ENCODE assay signal across 29 cellular contexts in the genomic region with DNA sequence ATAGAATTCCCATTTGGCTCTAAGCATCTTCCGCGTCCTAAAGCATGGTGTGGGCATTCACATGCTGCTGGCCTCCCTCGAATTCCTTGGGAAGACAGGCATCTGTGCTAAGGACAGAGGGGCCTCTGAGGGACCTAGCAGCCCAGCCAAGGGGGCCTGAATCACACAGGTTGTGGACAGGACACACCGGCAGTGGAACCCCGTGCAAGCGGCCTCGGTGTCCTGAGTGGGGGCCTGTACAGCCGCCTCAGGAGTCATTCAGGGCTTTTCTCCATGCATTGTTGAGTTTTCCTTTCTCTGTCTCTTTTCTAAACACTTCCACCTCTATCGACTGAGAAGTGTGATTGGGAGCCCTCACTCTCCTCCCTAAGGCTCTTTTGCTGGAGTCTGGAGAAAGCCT. TPM values are rescaled to one million over a fixed set of nuclear protein-coding genes. Genes with fewer than 3 reads are reported as not detected.
"Had no signal": no experiment of that assay in that cellular context is flagged by ENCODE, and none has a peak within 500 bp of the region (broad histone marks: within the 10 kb centered on the region; RNA-seq: fewer than 3 reads in every experiment).

No MANE protein-coding gene starts in this region.

- H3K27me3 ChIP-seq: dorsolateral prefrontal cortex, esophagus squamous epithelium, gastrocnemius medialis, left lung had no signal

- H3K27ac ChIP-seq: coronary artery, dorsolateral prefrontal cortex, esophagus squamous epithelium, gastrocnemius medialis, heart right ventricle, left lung had no signal

- H3K36me3 ChIP-seq: esophagus squamous epithelium, gastrocnemius medialis, heart right ventricle, left lung had no signal

- H3K4me3 ChIP-seq: coronary artery, dorsolateral prefrontal cortex, esophagus squamous epithelium, gastrocnemius medialis, heart right ventricle, left lung, lung had no signal

- H3K27ac Mint-ChIP-seq: memory B cell had no signal

- ATAC-seq: gastrocnemius medialis, heart right ventricle, left cardiac atrium, left lung, left ventricle myocardium superior had no signal

- H3K4me1 ChIP-seq: gastrocnemius medialis, left lung had no signal

- H3K36me3 Mint-ChIP-seq: memory B cell, naive B cell had no signal

- H3K9me3 Mint-ChIP-seq: memory B cell, naive B cell had no signal

- H3K4me1 Mint-ChIP-seq: memory B cell, naive B cell had no signal

- H3K4me3 Mint-ChIP-seq: memory B cell, naive B cell had no signal

- DNase-seq: dermis blood vessel endothelial cell; dorsolateral prefrontal cortex; effector CD4-positive, alpha-beta T cell; effector memory CD4-positive, alpha-beta T cell; esophagus squamous epithelium; foreskin fibroblast; foreskin melanocyte; gastrocnemius medialis; glutamatergic neuron; head of caudate nucleus; heart right ventricle; hippocampal formation; left cardiac atrium; left ventricle myocardium superior; mammary epithelial cell; mesendoderm; midbrain; naive B cell had no signal

- H3K9me3 ChIP-seq: esophagus squamous epithelium, gastrocnemius medialis, heart right ventricle, left lung had no signal

RNA-seq across cellular contexts. Expression of a gene that starts 44.3 kb away (rescaled TPM):
- total RNA-seq: dermis blood vessel endothelial cell, endothelial cell of umbilical vein, epithelial cell of proximal tubule, esophagus squamous epithelium, gastrocnemius medialis, glomerular endothelial cell, heart right ventricle, kidney epithelial cell, left cardiac atrium, left lung, left ventricle myocardium superior, lower leg skin, lung, mammary epithelial cell, mononuclear cell, mucosa of gallbladder had no signal
